Comparison of ENCODE assay signal across 8 cellular contexts in the genomic region with DNA sequence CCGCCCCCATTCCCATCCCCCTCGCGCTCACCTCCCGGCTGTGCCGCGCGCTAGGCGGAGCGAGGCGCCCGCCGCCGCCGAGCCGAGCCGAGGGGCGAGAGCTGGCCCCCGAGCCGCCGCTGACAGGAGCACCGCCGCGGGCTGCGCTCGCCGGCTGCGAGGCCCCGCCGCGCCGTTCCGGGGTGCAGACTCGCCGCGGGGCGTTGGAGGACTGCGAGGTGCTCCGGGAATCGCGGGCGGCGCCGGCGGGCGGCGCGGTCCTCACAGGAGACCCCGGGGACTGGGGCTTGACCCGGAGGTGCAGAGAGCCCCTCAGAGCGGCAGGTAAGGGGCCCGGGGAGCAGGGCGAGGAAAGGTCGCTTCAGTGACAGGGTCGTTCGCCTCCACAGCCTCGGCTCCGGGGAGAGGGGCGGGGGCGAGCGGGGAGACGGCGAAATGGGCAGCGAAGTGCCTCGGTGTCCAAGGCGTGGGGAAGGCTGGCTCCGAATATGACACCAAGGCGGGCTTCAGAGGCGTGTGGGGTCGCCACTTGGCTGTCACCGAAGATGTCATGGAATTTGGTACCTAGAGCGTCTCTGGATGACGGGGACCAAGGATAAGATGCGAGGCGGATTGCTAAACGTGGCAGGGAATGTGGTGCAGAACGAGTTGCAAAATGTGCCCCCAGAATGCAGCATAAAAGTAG. TPM values are rescaled to one million over a fixed set of nuclear protein-coding genes. Genes with fewer than 3 reads are reported as not detected.
DNase-seq lines count a peak whose midpoint lies in the region; TF ChIP-seq lines count a peak whose summit lies in the region.

No MANE protein-coding gene starts in this region.

- peak overlapping the region; percentile 23 for H2BK15ac ChIP-seq in mesendoderm (replicated peaks; ENCODE audit: low read depth)

- DNase-seq in activated T-cell treated with anti-CD3 and anti-CD28 coated beads for 1 hour (ENCODE audit: low read depth) (peak; percentile 54), HL-60 (ENCODE audit: low read depth in 1 of 2, low spot score in 1 of 2) (peak; percentile 9 to 27), mesendoderm (peak; percentile 27), T1000 (lab: John Stamatoyannopoulos, UW) (no peak)
- no peak for DNase-seq in activated T-cell treated with anti-CD3 and anti-CD28 coated beads, Interleukin-2, amount 50 U/mL, for 1 hour
- DNase-seq in activated CD4-positive, alpha-beta T cell treated with anti-CD3 and anti-CD28 coated beads for 1 hour: peak; percentile 56
- DNase-seq in stimulated activated CD8-positive, alpha-beta memory T cell treated with anti-CD3 and anti-CD28 coated beads, Interleukin-7, amount 100 ng/mL, for 1 hour (ENCODE audit: low read depth in 2 of 2): peak; percentile 3 to 37

- H4K5ac ChIP-seq in mesendoderm (ENCODE audit: low read length): no peak overlapping the region

- peak overlapping the region; percentile 46 for H3K4ac ChIP-seq in mesendoderm (ENCODE audit: low read depth, low read length)

- H3K9ac ChIP-seq in duodenal mucosa (ENCODE audit: low read depth in 1 of 2, low read length in 2 of 2) (peak overlapping the region; percentile 51 to 67), mesendoderm (ENCODE audit: low read length) (peak overlapping the region; percentile 74)

- H3K27ac ChIP-seq in HL-60 (replicated peaks) (peak overlapping the region; percentile 28), duodenal mucosa (ENCODE audit: low read depth, low read length) (no peak overlapping the region), mesendoderm (ENCODE audit: low read depth, low read length) (no peak overlapping the region)

- peak overlapping the region; percentile 9 for H3K4me2 ChIP-seq in mesendoderm (ENCODE audit: low read length)

- H3K56ac ChIP-seq in mesendoderm (ENCODE audit: low read length): peak overlapping the region; percentile 87

- WGBS in mesendoderm (ENCODE audit: extremely low coverage, insufficient coverage, low lambda C conversion rate): no CpG with 5 or more reads among the region's 76 CpGs

- H3K27me3 ChIP-seq in HL-60 (ENCODE audit: insufficient read depth, poor library complexity, severe bottlenecking): peaks cover 5% of the 10 kb centered on the region
- H3K27me3 ChIP-seq in duodenal mucosa (ENCODE audit: control insufficient read depth in 1 of 2, insufficient read depth in 2 of 2, low read length in 2 of 2): peaks cover 7 to 8% of the 10 kb centered on the region in 2 donors
- H3K27me3 ChIP-seq in mesendoderm (ENCODE audit: insufficient read depth, low read length, poor library complexity): no peaks in the 10 kb centered on the region

- no peaks in the 10 kb centered on the region for H3K79me2 ChIP-seq in mesendoderm (ENCODE audit: control insufficient read depth, insufficient read depth, low read length)

- TF ChIP-seq CTCF in HL-60 (IDR thresholded peaks at IDR 0.05; ENCODE audit: insufficient read depth, low read length): no peak

- no peak overlapping the region for H2AK5ac ChIP-seq in mesendoderm (ENCODE audit: low read length)

- peak overlapping the region; percentile 94 for H3K4me3 ChIP-seq in HL-60 (replicated peaks; ENCODE audit: insufficient read depth, low read length)
- H3K4me3 ChIP-seq in duodenal mucosa (ENCODE audit: low read depth in 1 of 2, low read length in 2 of 2): peak overlapping the region; percentile 75 to 85
- peak overlapping the region; percentile 8 for H3K4me3 ChIP-seq in mesendoderm (ENCODE audit: low read length)

- H3K79me1 ChIP-seq in mesendoderm (ENCODE audit: low read length): peaks cover 3% of the 10 kb centered on the region

- H3K4me1 ChIP-seq in duodenal mucosa (ENCODE audit: control insufficient read depth in 1 of 2, insufficient read depth in 2 of 2, low read length in 2 of 2): peaks cover 6 to 10% of the 10 kb centered on the region in 2 donors
- H3K4me1 ChIP-seq in mesendoderm (ENCODE audit: control insufficient read depth, low read depth, low read length): peaks cover 5% of the 10 kb centered on the region

- no peak overlapping the region for H4K8ac ChIP-seq in mesendoderm (ENCODE audit: low read depth, low read length)

- H2BK120ac ChIP-seq in mesendoderm (ENCODE audit: low read depth, low read length): no peak overlapping the region

- no peaks in the 10 kb centered on the region for H3K36me3 ChIP-seq in duodenal mucosa (ENCODE audit: control insufficient read depth in 1 of 2, insufficient read depth in 2 of 2, low read length in 2 of 2)
- H3K36me3 ChIP-seq in mesendoderm (ENCODE audit: control insufficient read depth, insufficient read depth, low read length): no peaks in the 10 kb centered on the region

- peak overlapping the region; percentile 39 for H3K23ac ChIP-seq in mesendoderm (ENCODE audit: low read length)

- no peaks in the 10 kb centered on the region for H3K9me3 ChIP-seq in duodenal mucosa (ENCODE audit: control insufficient read depth in 1 of 2, low read length in 2 of 2)

- no peak overlapping the region for H2BK5ac ChIP-seq in mesendoderm (ENCODE audit: low read length)

- peak overlapping the region; percentile 94 for H3K18ac ChIP-seq in mesendoderm (ENCODE audit: low read length)

RNA-seq across cellular contexts. Expression of gene TANC2, which starts 0.5 kb away (rescaled TPM):
- polyA plus RNA-seq in mesendoderm (2013, experiment 1 of 2): 2.8 TPM
- polyA plus RNA-seq in mesendoderm (2013, experiment 2 of 2): 3.0 TPM

Comparison
In these comparisons a context has a peak if more than half of its experiments do, and no peak if none do; other contexts are left out.
1. DNase-seq: peak in activated T-cell treated with anti-CD3 and anti-CD28 coated beads for 1 hour (single experiment), HL-60 (2 of 2), activated CD4-positive, alpha-beta T cell treated with anti-CD3 and anti-CD28 coated beads for 1 hour (single experiment), mesendoderm (single experiment) and stimulated activated CD8-positive, alpha-beta memory T cell treated with anti-CD3 and anti-CD28 coated beads, Interleukin-7, amount 100 ng/mL, for 1 hour (2 of 2); none in activated T-cell treated with anti-CD3 and anti-CD28 coated beads, Interleukin-2, amount 50 U/mL, for 1 hour (single experiment) and T1000 (single experiment).
2. H3K4me3 ChIP-seq: peak in every context shown above with its lines; median percentile 94 in HL-60; 80 in duodenal mucosa; 8 in mesendoderm.